27 cellular contexts compared by ENCODE assay signal in genomic region chr7:157383868-157384267, GRCh38.
"Had no signal": no experiment of that assay in that cellular context is flagged by ENCODE, and none has a peak within 500 bp of the region (broad histone marks: within the 10 kb centered on the region; RNA-seq: fewer than 3 reads in every experiment).

No MANE protein-coding gene starts in this region.

- DNase-seq: cortex of kidney; effector memory CD8-positive, alpha-beta T cell; heart left ventricle; hippocampal formation; left cardiac atrium; left lung; mesenchymal stem cell; naive B cell; right lobe of liver; stimulated activated CD4-positive, alpha-beta T cell treated with anti-CD3 and anti-CD28 coated beads, Interleukin-12 subunit alpha, Interleukin-12 subunit beta, amount 100 ng/mL, for 4 hours; stimulated activated CD4-positive, alpha-beta T cell treated with anti-CD3 and anti-CD28 coated beads, Interleukin-1b, Interleukin-23, amount 100 ng/mL, for 48 hours; stimulated activated CD4-positive, alpha-beta T cell treated with anti-CD3 and anti-CD28 coated beads, Interleukin-4, amount 100 ng/mL, for 1 hour; stimulated activated CD8-positive, alpha-beta memory T cell treated with anti-CD3 and anti-CD28 coated beads, Interleukin-4, amount 100 ng/mL, for 48 hours; stimulated activated naive CD4-positive, alpha-beta T cell; stimulated activated naive CD8-positive, alpha-beta T cell treated with anti-CD3 and anti-CD28 coated beads, Interleukin-15, amount 100 ng/mL, for 72 hours; transverse colon had no signal

- H3K27ac Mint-ChIP-seq: mesothelial cell of epicardium; natural killer cell treated with Interleukin-12 subunit alpha and Interleukin-12 subunit beta and Interleukin-15 and Interleukin-18, amount 100 ng/mL, for 72 hours; neural progenitor cell had no signal

- H3K4me3 Mint-ChIP-seq: effector memory CD8-positive, alpha-beta T cell; mesothelial cell of epicardium; naive B cell; natural killer cell treated with Interleukin-12 subunit alpha and Interleukin-12 subunit beta and Interleukin-15 and Interleukin-18, amount 100 ng/mL, for 72 hours; neural progenitor cell; stimulated activated naive CD8-positive, alpha-beta T cell treated with anti-CD3 and anti-CD28 coated beads, Interleukin-15, amount 100 ng/mL, for 72 hours had no signal

- H3K9me3 ChIP-seq: gastroesophageal sphincter, heart left ventricle, left lung, mucosa of descending colon, right lobe of liver, suprapubic skin, transverse colon, vagina had no signal

- H3K27me3 Mint-ChIP-seq: effector memory CD8-positive, alpha-beta T cell; naive B cell; natural killer cell treated with Interleukin-12 subunit alpha and Interleukin-12 subunit beta and Interleukin-15 and Interleukin-18, amount 100 ng/mL, for 72 hours; progenitor cell of endocrine pancreas; stimulated activated naive CD8-positive, alpha-beta T cell treated with anti-CD3 and anti-CD28 coated beads, Interleukin-15, amount 100 ng/mL, for 72 hours had no signal

- H3K27me3 ChIP-seq: gastroesophageal sphincter, heart left ventricle, left lung, neural progenitor cell, right lobe of liver, suprapubic skin, transverse colon, vagina had no signal

- H3K27ac ChIP-seq: gastroesophageal sphincter, heart left ventricle, left lung, neural progenitor cell, parathyroid adenoma, right lobe of liver, suprapubic skin, transverse colon, vagina had no signal

- H3K4me3 ChIP-seq: gastroesophageal sphincter, heart left ventricle, left lung, mucosa of descending colon, neural progenitor cell, right lobe of liver, smooth muscle cell, suprapubic skin, transverse colon, vagina had no signal

- H3K4me1 ChIP-seq: neural progenitor cell, parathyroid adenoma, right lobe of liver had no signal

- H3K9me3 Mint-ChIP-seq: effector memory CD8-positive, alpha-beta T cell; mesothelial cell of epicardium; naive B cell; natural killer cell treated with Interleukin-12 subunit alpha and Interleukin-12 subunit beta and Interleukin-15 and Interleukin-18, amount 100 ng/mL, for 72 hours; neural progenitor cell; stimulated activated naive CD8-positive, alpha-beta T cell treated with anti-CD3 and anti-CD28 coated beads, Interleukin-15, amount 100 ng/mL, for 72 hours had no signal

- ATAC-seq: effector memory CD8-positive, alpha-beta T cell; esophagus mucosa; gastroesophageal sphincter; natural killer cell treated with Interleukin-12 subunit alpha and Interleukin-12 subunit beta and Interleukin-15 and Interleukin-18, amount 100 ng/mL, for 72 hours; stimulated activated naive CD8-positive, alpha-beta T cell treated with anti-CD3 and anti-CD28 coated beads, Interleukin-15, amount 100 ng/mL, for 72 hours had no signal
